8 cellular contexts compared by ENCODE assay signal in the genomic region with DNA sequence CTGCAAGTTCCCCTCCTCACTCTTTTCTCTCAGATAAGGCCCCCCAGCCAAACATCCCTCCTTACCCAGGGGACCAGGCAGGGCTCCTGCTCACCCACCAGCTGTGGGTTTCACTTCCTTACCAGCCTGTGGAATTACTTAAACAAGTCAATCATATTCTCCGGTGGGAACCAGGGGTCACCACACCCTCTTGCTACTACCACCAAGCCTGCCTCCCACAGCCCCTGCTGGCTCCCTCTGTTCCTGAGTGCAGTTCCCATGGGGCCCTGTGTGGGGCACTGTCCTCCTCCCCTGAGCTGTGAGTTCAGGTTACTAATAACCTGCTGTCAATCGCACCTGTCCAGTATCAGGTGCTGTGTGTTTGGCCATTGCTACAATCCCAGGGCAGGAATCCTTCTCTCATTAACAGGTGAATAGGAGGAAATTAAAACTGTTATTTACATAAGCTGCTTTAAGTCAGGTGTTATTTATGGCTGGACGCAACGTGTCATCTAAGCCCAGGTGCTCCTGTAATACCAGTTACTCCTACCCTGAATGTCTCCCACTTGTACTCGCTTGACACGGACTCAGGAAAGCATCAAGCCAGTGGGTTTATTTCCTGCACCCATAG. TPM values are rescaled to one million over a fixed set of nuclear protein-coding genes. Genes with fewer than 3 reads are reported as not detected.
A peak's percentile ranks its signal among the peaks of the same experiment; 100 is the strongest.
DNase-seq lines count a peak whose midpoint lies in the region; ATAC-seq, FAIRE-seq and TF ChIP-seq lines count a peak whose summit lies in the region.

No MANE protein-coding gene starts in this region.

- H3K4me1 ChIP-seq in pancreas = peaks cover 0 to 4% (median 0%) of the 10 kb centered on the region in 3 donors

- no peaks in the 10 kb centered on the region for H3K9me3 ChIP-seq in AG04450 (ENCODE audit: control insufficient read depth, insufficient read depth, low read length)
- no peaks in the 10 kb centered on the region for H3K9me3 ChIP-seq in pancreas

- H3K27ac ChIP-seq in AG04450 (ENCODE audit: low read depth, low read length) = no peak overlapping the region
- H3K27ac ChIP-seq in pancreas = peak overlapping the region in 1 of 4 donors; percentile 19

- ATAC-seq in HG02884 (IDR thresholded peaks at IDR 0.05; ENCODE audit: unreplicated experiment) (peak; percentile 91), pancreas (peak; percentile 90 to 99 (median 96))

- intact Hi-C loops in pancreas (cut with DNase I) = no loop called here

- H3K27me3 ChIP-seq in AG04450 (ENCODE audit: control insufficient read depth, insufficient read depth, low read length) (no peaks in the 10 kb centered on the region), pancreas (no peaks in the 10 kb centered on the region)

- H3K36me3 ChIP-seq in pancreas = no peaks in the 10 kb centered on the region

- POLR2A ChIA-PET in AG04450 (lab: Yijun Ruan, JAX) = interaction anchor here (0.7 kb wide), 1 partner anchor 457 kb away, joined by 5 read pairs; no protein-coding TSS in a partner anchor

- CTCF ChIA-PET in AG04450 (lab: Charles Lee) = interaction anchor here (0.6 to 2.8 kb wide), 9 partner anchors 21 to 431 kb away, joined by 3 to 37 read pairs (median 3); a partner anchor contains a TSS

- H3K4me3 ChIP-seq in AG04450 (ENCODE audit: low read depth, low read length) (no peak overlapping the region), WI38 (ENCODE audit: low read depth, low read length) (no peak overlapping the region), pancreas (no peak overlapping the region)

- no peak for TF ChIP-seq POLR2A in erythroblast (IDR thresholded peaks at IDR 0.05; ENCODE audit: low read length)

- no peak for DNase-seq in AG04450 (ENCODE audit: low read depth, low spot score)
- DNase-seq in GM18507 (ENCODE audit: extremely low spot score, insufficient read length, low read depth) = peak; percentile 29
- peak; percentile 91 for DNase-seq in NCI-H146 treated with DMSO at 0.1 percent for 48 hours (lab: John Stamatoyannopoulos, UW; ENCODE audit: unreplicated experiment)
- DNase-seq in erythroblast (lab: John Stamatoyannopoulos, UW) = peak; percentile 16 to 45
- peak; percentile 62 to 87 (median 78) for DNase-seq in pancreas
- no peak for DNase-seq in superior temporal gyrus (ENCODE audit: extremely low spot score)

- 18 to 20% methylated on average over 6 of the region's 6 CpGs for WGBS in pancreas, 2 donors

- peak; percentile 72 for TF ChIP-seq CTCF in AG04450 (IDR thresholded peaks at IDR 0.05; ENCODE audit: low read depth, low read length)
- peak; percentile 86 for TF ChIP-seq CTCF in WI38 (IDR thresholded peaks at IDR 0.05; ENCODE audit: low read depth, low read length)
- peak; percentile 70 to 85 (median 74) for TF ChIP-seq CTCF in pancreas (IDR thresholded peaks at IDR 0.05)

- FAIRE-seq in GM18507 (lab: Jason Lieb, UNC) (no peak), pancreas (lab: Jason Lieb, UNC) (no peak)

RNA-seq across cellular contexts. Expression of a gene that starts 53.1 kb away (rescaled TPM):
- polyA plus RNA-seq in AG04450 (2011; rRNA removed) = 35.9 and 44.5 TPM in 2 replicates
- 45.7 and 46.4 TPM in 2 replicates for polyA minus RNA-seq in AG04450 (2011; rRNA and poly(A)+ RNA removed)
- 10 to 100 TPM; 18.3 to 31.6 (median 19.9) TPM for total RNA-seq in pancreas
- polyA plus RNA-seq in pancreas = 10 to 100 TPM; 12.3 to 17.0 TPM

Comparison
In these comparisons a context has a peak if more than half of its experiments do, and no peak if none do; other contexts are left out.
1. DNase-seq: peak in GM18507 (single experiment), NCI-H146 treated with DMSO at 0.1 percent for 48 hours (single experiment), erythroblast (2 of 2) and pancreas (6 of 6); none in AG04450 (single experiment) and superior temporal gyrus (single experiment).
2. Peak in every context shown above with its lines, with median percentiles within 50 percentile points of each other: CTCF ChIP-seq.